ENCODE assay signal across 8 cellular contexts in genomic region chr20:44643154-44643519, GRCh38. TPM values are rescaled to one million over a fixed set of nuclear protein-coding genes. Genes with fewer than 3 reads are reported as not detected.
DNase-seq lines count a peak whose midpoint lies in the region; ATAC-seq, FAIRE-seq and TF ChIP-seq lines count a peak whose summit lies in the region.

No MANE protein-coding gene starts in this region.

- H3K27ac Mint-ChIP-seq in CD4-positive, alpha-beta T cell = peak overlapping the region; percentile 91
- no peak overlapping the region for H3K27ac Mint-ChIP-seq in neural progenitor cell

- peak overlapping the region; percentile 58 for H3K4me2 ChIP-seq in OCI-LY1 (ENCODE audit: low read length)
- peak overlapping the region; percentile 56 for H3K4me2 ChIP-seq in neural progenitor cell

- ATAC-seq in CD4-positive, alpha-beta T cell (ENCODE audit: poor library complexity) = no peak
- no peak for ATAC-seq in aorta (ENCODE audit: low FRiP score)

- POLR2A ChIA-PET in CD4-positive, alpha-beta T cell (lab: Charles Lee) = interaction anchor here (0.8 to 2.8 kb wide), 7 partner anchors 9 to 44 kb away, joined by 3 to 15 read pairs (median 5); partner anchors contain the start of gene ADA

- H3K36me3 ChIP-seq in OCI-LY1 (ENCODE audit: insufficient read depth, low read length) (peaks cover 11% of the 10 kb centered on the region), colonic mucosa (no peaks in the 10 kb centered on the region), neural progenitor cell (no peaks in the 10 kb centered on the region), aorta (ENCODE audit: control insufficient read depth in 1 of 2, insufficient read depth in 2 of 2, low read length in 1 of 2) (no peaks in the 10 kb centered on the region)

- H3K27ac ChIP-seq in CD4-positive, alpha-beta T cell (ENCODE audit: low read depth, low read length) = peak overlapping the region; percentile 81
- H3K27ac ChIP-seq in OCI-LY1 (ENCODE audit: low read depth, low read length, poor library complexity, severe bottlenecking) (peak overlapping the region; percentile 95), colonic mucosa (peak overlapping the region; percentile 63), neural progenitor cell (no peak overlapping the region), aorta (ENCODE audit: low read depth in 1 of 2, low read length in 2 of 2) (no peak overlapping the region)

- no peak overlapping the region for H3K4me3 ChIP-seq in OCI-LY1 (ENCODE audit: low read depth, low read length, poor library complexity, severe bottlenecking)
- no peak overlapping the region for H3K4me3 ChIP-seq in colonic mucosa
- H3K4me3 ChIP-seq in neural progenitor cell = no peak overlapping the region
- no peak overlapping the region for H3K4me3 ChIP-seq in aorta (ENCODE audit: low read length in 2 of 2)

- H3K9me3 ChIP-seq in CD4-positive, alpha-beta T cell (ENCODE audit: control insufficient read depth, low read length) = no peaks in the 10 kb centered on the region
- H3K9me3 ChIP-seq in OCI-LY1 (ENCODE audit: low read length) (no peaks in the 10 kb centered on the region), colonic mucosa (no peaks in the 10 kb centered on the region), neural progenitor cell (ENCODE audit: low read depth) (no peaks in the 10 kb centered on the region), aorta (ENCODE audit: control insufficient read depth, low read length) (no peaks in the 10 kb centered on the region)

- no peaks in the 10 kb centered on the region for H3K9me2 ChIP-seq in OCI-LY1 (ENCODE audit: low read depth, low read length)

- DNase-seq in CD4-positive, alpha-beta T cell = no peak
- DNase-seq in colonic mucosa (no peak), neural progenitor cell (ENCODE audit: low spot score) (no peak), aorta (no peak), D721Med (ENCODE audit: insufficient read length, low spot score) (no peak), NCI-H2227 (lab: John Stamatoyannopoulos, UW; ENCODE audit: unreplicated experiment) (no peak)
- DNase-seq in stimulated activated CD4-positive, alpha-beta T cell treated with anti-CD3 and anti-CD28 coated beads, Interleukin-4, amount 100 ng/mL, for 1 hour = no peak

- H3K27me3 Mint-ChIP-seq in CD4-positive, alpha-beta T cell = no peaks in the 10 kb centered on the region
- H3K27me3 Mint-ChIP-seq in neural progenitor cell (ENCODE audit: insufficient read depth, low read depth) = peaks cover 6% of the 10 kb centered on the region

- no peaks in the 10 kb centered on the region for H3K79me2 ChIP-seq in OCI-LY1 (ENCODE audit: insufficient read depth, low read length)
- H3K79me2 ChIP-seq in neural progenitor cell (ENCODE audit: low read depth) = no peaks in the 10 kb centered on the region

- no peaks in the 10 kb centered on the region for H3K27me3 ChIP-seq in CD4-positive, alpha-beta T cell (ENCODE audit: control insufficient read depth, insufficient read depth, low read length)
- H3K27me3 ChIP-seq in OCI-LY1 (ENCODE audit: insufficient read depth, low read length) = no peaks in the 10 kb centered on the region
- H3K27me3 ChIP-seq in colonic mucosa = no peaks in the 10 kb centered on the region
- H3K27me3 ChIP-seq in neural progenitor cell = no peaks in the 10 kb centered on the region
- no peaks in the 10 kb centered on the region for H3K27me3 ChIP-seq in aorta (ENCODE audit: control insufficient read depth in 1 of 2, insufficient read depth in 2 of 2, low read length in 1 of 2)

- intact Hi-C loops in CD4-positive, alpha-beta T cell (cut with DNase I, micrococcal nuclease) = no loop called here
- intact Hi-C loops in colonic mucosa (cut with DNase I) = no loop called here
- intact Hi-C loops in aorta (cut with DNase I) = no loop called here

- H4K20me1 ChIP-seq in OCI-LY1 (ENCODE audit: insufficient read depth, low read length) (no peaks in the 10 kb centered on the region), neural progenitor cell (ENCODE audit: low read depth) (no peaks in the 10 kb centered on the region)

- H3K4me1 ChIP-seq in OCI-LY1 (ENCODE audit: insufficient read depth, low read length, severe bottlenecking) (peaks cover 70% of the 10 kb centered on the region), colonic mucosa (peaks cover 12% of the 10 kb centered on the region), neural progenitor cell (peaks cover 42% of the 10 kb centered on the region), aorta (ENCODE audit: control insufficient read depth in 1 of 2, insufficient read depth in 2 of 2, low read length in 2 of 2) (no peaks in the 10 kb centered on the region)

- CTCF ChIA-PET in CD4-positive, alpha-beta T cell (lab: Charles Lee) = interaction anchor here (0.8 to 5.8 kb wide), 6 partner anchors 8 to 246 kb away, joined by 3 to 21 read pairs (median 6); partner anchors contain the start of genes ADA and TTPAL

- WGBS in aorta, 2 donors = 87 to 90% methylated on average over 1 of the region's 1 CpG

- H3K4me3 Mint-ChIP-seq in CD4-positive, alpha-beta T cell = peak overlapping the region; percentile 50
- H3K4me3 Mint-ChIP-seq in neural progenitor cell = no peak overlapping the region

- H3K36me3 Mint-ChIP-seq in CD4-positive, alpha-beta T cell (ENCODE audit: low read depth) = peaks cover 26% of the 10 kb centered on the region
- H3K36me3 Mint-ChIP-seq in neural progenitor cell = peaks cover 4% of the 10 kb centered on the region

- no peak for TF ChIP-seq CTCF in CD4-positive, alpha-beta T cell (IDR thresholded peaks at IDR 0.05)
- TF ChIP-seq CTCF in OCI-LY1 (IDR thresholded peaks at IDR 0.05; ENCODE audit: low read length) (no peak), colonic mucosa (IDR thresholded peaks at IDR 0.05) (no peak), neural progenitor cell (IDR thresholded peaks at IDR 0.05) (no peak), D721Med (IDR thresholded peaks at IDR 0.05; ENCODE audit: insufficient read depth, missing control alignments) (no peak)

- peaks cover 80% of the 10 kb centered on the region for H3K4me1 Mint-ChIP-seq in CD4-positive, alpha-beta T cell (ENCODE audit: low read depth)
- H3K4me1 Mint-ChIP-seq in neural progenitor cell = peaks cover 52% of the 10 kb centered on the region

- H3F3A ChIP-seq in OCI-LY1 (ENCODE audit: insufficient read depth, low read length) (no peaks in the 10 kb centered on the region), neural progenitor cell (ENCODE audit: low read depth) (peaks cover 34% of the 10 kb centered on the region)

- H3K9ac ChIP-seq in OCI-LY1 (ENCODE audit: low read length) (peak overlapping the region; percentile 76; the same call in 1 of the 2 replicates), colonic mucosa (ENCODE audit: low read depth in 2 of 2, low read length in 2 of 2) (peak overlapping the region; percentile 54 to 58), neural progenitor cell (no peak overlapping the region)

- FAIRE-seq in D721Med (lab: Jason Lieb, UNC) = no peak

- H2AFZ ChIP-seq in OCI-LY1 (ENCODE audit: low read length) = no peak overlapping the region
- H2AFZ ChIP-seq in neural progenitor cell (replicated peaks) = no peak overlapping the region

- no peaks in the 10 kb centered on the region for H3K9me3 Mint-ChIP-seq in CD4-positive, alpha-beta T cell
- H3K9me3 Mint-ChIP-seq in neural progenitor cell = peaks cover 6% of the 10 kb centered on the region

RNA-seq across cellular contexts. Expression of gene ADA, which starts 8.4 kb away (rescaled TPM):
- total RNA-seq in CD4-positive, alpha-beta T cell = 10 to 100 TPM; 31.7 to 32.8 TPM
- total RNA-seq in colonic mucosa = 1 to 10 TPM; 2.4 to 4.5 TPM
- 29.7 and 52.5 TPM in 2 replicates for total RNA-seq in neural progenitor cell (ENCODE audit: low replicate concordance)
- 10 to 100 TPM in 1 of 2 donors, 1 to 10 TPM in 1; 6.1 to 16.4 TPM for total RNA-seq in aorta
- polyA plus RNA-seq in aorta = 10 to 100 TPM in 1 of 2 donors, 1 to 10 TPM in 1; 2.8 to 15.3 TPM

Comparison
In these comparisons a context has a peak if more than half of its experiments do, and no peak if none do; other contexts are left out.
1. H3K27ac ChIP-seq: peak in CD4-positive, alpha-beta T cell (single experiment), OCI-LY1 (single experiment) and colonic mucosa (single experiment); none in neural progenitor cell (single experiment) and aorta (0 of 2).